ENCODE assay signal across 16 cellular contexts in the genomic region with DNA sequence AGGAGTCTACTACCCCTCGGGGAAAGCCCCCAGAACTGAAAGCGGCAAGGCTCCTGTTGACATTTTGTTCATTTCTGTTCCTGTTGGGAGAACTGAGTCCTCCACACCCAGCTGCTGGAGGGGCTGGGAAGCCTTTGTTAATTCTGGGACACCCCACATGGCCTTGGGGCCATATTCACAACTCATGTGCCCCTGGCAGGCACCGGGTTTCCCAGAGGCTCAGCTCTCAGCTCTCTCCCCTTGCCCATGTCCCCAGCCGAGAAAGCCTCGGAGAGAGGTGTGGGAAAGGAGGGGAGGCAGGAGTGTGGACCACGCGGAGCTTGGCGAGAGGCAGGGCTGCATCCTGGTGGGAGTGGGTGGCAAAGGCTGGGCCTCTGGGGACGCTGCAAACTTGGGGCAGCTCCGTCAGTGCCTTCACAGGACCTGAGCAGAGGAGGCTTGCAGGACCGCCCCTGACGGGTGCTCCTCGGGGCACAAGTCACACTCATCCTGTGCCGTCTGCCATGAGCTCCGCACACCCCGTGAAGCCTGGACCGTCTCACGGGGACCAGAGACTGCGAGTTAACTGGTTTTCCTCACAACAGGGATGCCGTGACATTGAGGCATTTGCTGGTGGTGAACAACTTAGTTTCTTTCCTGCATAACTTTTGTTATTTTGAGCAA.
A peak's percentile ranks its signal among the peaks of the same experiment; 100 is the strongest.
DNase-seq lines count a peak whose midpoint lies in the region; ATAC-seq and TF ChIP-seq lines count a peak whose summit lies in the region.
"Had no signal": no experiment of that assay in that cellular context is flagged by ENCODE, and none has a peak within 500 bp of the region (broad histone marks: within the 10 kb centered on the region; RNA-seq: fewer than 3 reads in every experiment).

No MANE protein-coding gene starts in this region.

- H3K27ac Mint-ChIP-seq in activated CD8-positive, alpha-beta T cell treated with anti-CD3 and anti-CD28 coated beads for 36 hours = peak overlapping the region; percentile 13
- H3K27ac Mint-ChIP-seq in effector memory CD8-positive, alpha-beta T cell = no peak overlapping the region
- H3K27ac Mint-ChIP-seq: nephron progenitor cell had no signal

- peaks cover 7% of the 10 kb centered on the region for H3K36me3 Mint-ChIP-seq in activated CD8-positive, alpha-beta T cell treated with anti-CD3 and anti-CD28 coated beads for 36 hours (ENCODE audit: low read depth)
- peaks cover 4% of the 10 kb centered on the region for H3K36me3 Mint-ChIP-seq in effector memory CD8-positive, alpha-beta T cell (ENCODE audit: insufficient read depth)

- no peak overlapping the region for H3K27ac ChIP-seq in upper lobe of right lung
- H3K27ac ChIP-seq: VCaP had no signal

- DNase-seq in stimulated activated CD4-positive, alpha-beta T cell treated with anti-CD3 and anti-CD28 coated beads, Interleukin-1b, Interleukin-23, amount 100 ng/mL, for 48 hours = peak; percentile 33
- no peak for DNase-seq in stimulated activated CD4-positive, alpha-beta T cell treated with anti-CD3 and anti-CD28 coated beads, Interleukin-12 subunit alpha, Interleukin-12 subunit beta, amount 100 ng/mL, for 4 hours
- DNase-seq in activated CD8-positive, alpha-beta T cell treated with anti-CD3 and anti-CD28 coated beads for 36 hours = no peak
- no peak for DNase-seq in effector memory CD8-positive, alpha-beta T cell
- DNase-seq in upper lobe of right lung (peak; percentile 59), G401 (ENCODE audit: low spot score) (no peak), T-helper 9 cell (no peak)
- DNase-seq: anterior cingulate cortex, BE2C, GDM1, glutamatergic neuron, left cardiac atrium, NCI-H446 treated with DMSO at 0.1 percent for 48 hours, nephron progenitor cell had no signal

- ATAC-seq in activated CD8-positive, alpha-beta T cell treated with anti-CD3 and anti-CD28 coated beads for 36 hours = peak; percentile 29
- ATAC-seq in effector memory CD8-positive, alpha-beta T cell (replicated peaks) = no peak
- no peak for ATAC-seq in upper lobe of right lung
- ATAC-seq in HG03457 (IDR thresholded peaks at IDR 0.05; ENCODE audit: unreplicated experiment) = no peak
- ATAC-seq: left cardiac atrium had no signal

- H3K4me1 ChIP-seq in upper lobe of right lung = no peaks in the 10 kb centered on the region
- H3K4me1 ChIP-seq: BE2C had no signal

- CTCF ChIA-PET in activated CD8-positive, alpha-beta T cell treated with anti-CD3 and anti-CD28 coated beads for 36 hours (lab: Charles Lee) = interaction anchor here (0.6 to 1.0 kb wide), 2 partner anchors 12 to 31 kb away, joined by 3 to 4 read pairs; no protein-coding TSS in a partner anchor

- in situ Hi-C loops in G401 (cut with HindIII; ENCODE audit: low sequenced_read_pairs) = no loop called here

- peak overlapping the region; percentile 9 for H3K4me3 Mint-ChIP-seq in activated CD8-positive, alpha-beta T cell treated with anti-CD3 and anti-CD28 coated beads for 36 hours
- peak overlapping the region; percentile 33 to 34 for H3K4me3 Mint-ChIP-seq in effector memory CD8-positive, alpha-beta T cell
- H3K4me3 Mint-ChIP-seq: nephron progenitor cell had no signal

- H3K27me3 Mint-ChIP-seq in activated CD8-positive, alpha-beta T cell treated with anti-CD3 and anti-CD28 coated beads for 36 hours = no peaks in the 10 kb centered on the region
- no peaks in the 10 kb centered on the region for H3K27me3 Mint-ChIP-seq in effector memory CD8-positive, alpha-beta T cell

- POLR2A ChIA-PET in activated CD8-positive, alpha-beta T cell treated with anti-CD3 and anti-CD28 coated beads for 36 hours (lab: Charles Lee) = interaction anchor here (1.0 kb wide), 1 partner anchor 98 kb away, joined by 3 read pairs; no protein-coding TSS in a partner anchor

- peaks cover 11% of the 10 kb centered on the region for H3K9me3 ChIP-seq in upper lobe of right lung
- H3K9me3 ChIP-seq: BE2C had no signal

- intact Hi-C loops in activated CD8-positive, alpha-beta T cell treated with anti-CD3 and anti-CD28 coated beads for 36 hours (cut with micrococcal nuclease) = no loop called here
- intact Hi-C loops in upper lobe of right lung (cut with DNase I) = no loop called here

- no peak overlapping the region for H3K4me3 ChIP-seq in upper lobe of right lung

- peaks cover 27% of the 10 kb centered on the region for H3K4me1 Mint-ChIP-seq in activated CD8-positive, alpha-beta T cell treated with anti-CD3 and anti-CD28 coated beads for 36 hours (ENCODE audit: low read depth)
- no peaks in the 10 kb centered on the region for H3K4me1 Mint-ChIP-seq in effector memory CD8-positive, alpha-beta T cell (ENCODE audit: low read depth in 2 of 2)

- TF ChIP-seq CTCF in activated CD8-positive, alpha-beta T cell treated with anti-CD3 and anti-CD28 coated beads for 36 hours (IDR thresholded peaks at IDR 0.05) = no peak
- no peak for TF ChIP-seq CTCF in upper lobe of right lung (IDR thresholded peaks at IDR 0.05)

- H3K36me3 ChIP-seq in upper lobe of right lung = no peaks in the 10 kb centered on the region
- H3K36me3 ChIP-seq: BE2C had no signal

- H3K27me3 ChIP-seq in upper lobe of right lung = peaks cover 8% of the 10 kb centered on the region
- H3K27me3 ChIP-seq: BE2C had no signal

- H3K9me3 Mint-ChIP-seq in activated CD8-positive, alpha-beta T cell treated with anti-CD3 and anti-CD28 coated beads for 36 hours = peaks cover 15% of the 10 kb centered on the region
- peaks cover 0 to 1% of the 10 kb centered on the region in 2 donors for H3K9me3 Mint-ChIP-seq in effector memory CD8-positive, alpha-beta T cell

Comparison
In these comparisons a context has a peak if more than half of its experiments do, and no peak if none do; other contexts are left out.
1. DNase-seq: peak in stimulated activated CD4-positive, alpha-beta T cell treated with anti-CD3 and anti-CD28 coated beads, Interleukin-1b, Interleukin-23, amount 100 ng/mL, for 48 hours (single experiment) and upper lobe of right lung (single experiment); none in stimulated activated CD4-positive, alpha-beta T cell treated with anti-CD3 and anti-CD28 coated beads, Interleukin-12 subunit alpha, Interleukin-12 subunit beta, amount 100 ng/mL, for 4 hours (single experiment), activated CD8-positive, alpha-beta T cell treated with anti-CD3 and anti-CD28 coated beads for 36 hours (single experiment), effector memory CD8-positive, alpha-beta T cell (0 of 3), G401 (single experiment) and T-helper 9 cell (single experiment).